5 cellular contexts compared by ENCODE assay signal in genomic region chr16:63130942-63131341, GRCh38.
"Had no signal": no experiment of that assay in that cellular context is flagged by ENCODE, and none has a peak within 500 bp of the region (broad histone marks: within the 10 kb centered on the region; RNA-seq: fewer than 3 reads in every experiment).

No MANE protein-coding gene starts in this region.

- H3K4me1 Mint-ChIP-seq: GM23338, H9 had no signal

- ATAC-seq: GM23338 had no signal

- H3K4me3 Mint-ChIP-seq: GM23338, H9 had no signal

- H3K27ac Mint-ChIP-seq: GM23338 had no signal

- DNase-seq: H9, HCEC 1CT, IMR-90, KBM-7 had no signal

- H3K9me3 Mint-ChIP-seq: H9 had no signal
